9 cellular contexts compared by ENCODE assay signal in genomic region chr13:76903544-76904162, GRCh38. TPM values are rescaled to one million over a fixed set of nuclear protein-coding genes. Genes with fewer than 3 reads are reported as not detected.
A peak's percentile ranks its signal among the peaks of the same experiment; 100 is the strongest.
DNase-seq lines count a peak whose midpoint lies in the region; ATAC-seq and TF ChIP-seq lines count a peak whose summit lies in the region.
"Had no signal": no experiment of that assay in that cellular context is flagged by ENCODE, and none has a peak within 500 bp of the region (broad histone marks: within the 10 kb centered on the region; RNA-seq: fewer than 3 reads in every experiment).

No MANE protein-coding gene starts in this region.

- H3K27ac ChIP-seq in endodermal cell (ENCODE audit: low read depth, low read length), result no peak overlapping the region

- H3K9me3 Mint-ChIP-seq in Caco-2 (ENCODE audit: unreplicated experiment), result peaks cover 11% of the 10 kb centered on the region
- peaks cover 11% of the 10 kb centered on the region for H3K9me3 Mint-ChIP-seq in endodermal cell
- peaks cover 7 to 9% of the 10 kb centered on the region in 2 donors for H3K9me3 Mint-ChIP-seq in stimulated activated naive B cell treated with anti-CD40 and anti-IgM and Interleukin-4, amounts not matched to agents 10 μg/mL and 1 μg/mL and 100 μg/mL, for 72 hours

- peak; percentile 72 to 80 for DNase-seq in Caco-2
- peak; percentile 73 for DNase-seq in NOMO-1 treated with DMSO at 0.1 percent for 48 hours (lab: John Stamatoyannopoulos, UW; ENCODE audit: unreplicated experiment)
- DNase-seq in activated CD8-positive, alpha-beta memory T cell treated with anti-CD3 and anti-CD28 coated beads for 1 hour (ENCODE audit: extremely low read depth in 1 of 2, low read depth in 1 of 2), result peak; percentile 14 to 40
- DNase-seq in endodermal cell, result peak; percentile 91
- DNase-seq in mucosa of gallbladder (ENCODE audit: low spot score), result peak; percentile 68
- peak; percentile 56 for DNase-seq in stimulated activated naive B cell treated with anti-CD40 and anti-IgM and Interleukin-4, amounts not matched to agents 10 μg/mL and 1 μg/mL and 100 μg/mL, for 72 hours

- POLR2A ChIA-PET in Caco-2 (lab: Charles Lee), result interaction anchor here (1.1 kb wide), 1 partner anchor 19 kb away, joined by 3 read pairs; no protein-coding TSS in a partner anchor

- no TSS peak for BruUV-seq in Caco-2 (replicated peaks; lab: Mats Ljungman, UMichigan)

- H3K27me3 Mint-ChIP-seq in Caco-2 (ENCODE audit: insufficient read depth, unreplicated experiment) (peaks cover 15% of the 10 kb centered on the region), endodermal cell (ENCODE audit: insufficient read depth) (peaks cover 7% of the 10 kb centered on the region)
- peaks cover 22 to 26% of the 10 kb centered on the region in 2 donors for H3K27me3 Mint-ChIP-seq in stimulated activated naive B cell treated with anti-CD40 and anti-IgM and Interleukin-4, amounts not matched to agents 10 μg/mL and 1 μg/mL and 100 μg/mL, for 72 hours

- peak; percentile 82 for ATAC-seq in GM19468 (IDR thresholded peaks at IDR 0.05; ENCODE audit: extremely low read depth, unreplicated experiment)
- ATAC-seq in HG03558 (IDR thresholded peaks at IDR 0.05; ENCODE audit: extremely low read depth, unreplicated experiment), result peak; percentile 96
- ATAC-seq in stimulated activated naive B cell treated with anti-CD40 and anti-IgM and Interleukin-4, amounts not matched to agents 10 μg/mL and 1 μg/mL and 100 μg/mL, for 72 hours (replicated peaks), result peak; percentile 87

- 33% methylated on average over 3 of the region's 3 CpGs; no CpG with 5 or more reads in 1 of the 2 experiments for WGBS in endodermal cell (ENCODE audit: insufficient coverage in 1 of 2, insufficient read length in 1 of 2), 2 experiments

- H3K36me3 ChIP-seq in Caco-2 (ENCODE audit: control insufficient read depth, insufficient read depth, low read length), result no peaks in the 10 kb centered on the region
- no peaks in the 10 kb centered on the region for H3K36me3 ChIP-seq in endodermal cell (ENCODE audit: control insufficient read depth, insufficient read depth, low read length)

- H3K4me1 ChIP-seq in Caco-2, result no peaks in the 10 kb centered on the region
- H3K4me1 ChIP-seq in endodermal cell (ENCODE audit: control insufficient read depth, insufficient read depth, low read length), result peaks cover 5% of the 10 kb centered on the region

- intact Hi-C loops in Caco-2 (cut with micrococcal nuclease; ENCODE audit: unreplicated experiment), result loop anchor here (1.0 kb wide), 6 partner anchors 81 to 1216 kb away; no protein-coding TSS in a partner anchor

- H3K4me1 Mint-ChIP-seq in Caco-2 (ENCODE audit: low read depth, unreplicated experiment), result no peaks in the 10 kb centered on the region
- H3K4me1 Mint-ChIP-seq in endodermal cell, result peaks cover 4% of the 10 kb centered on the region
- no peaks in the 10 kb centered on the region for H3K4me1 Mint-ChIP-seq in stimulated activated naive B cell treated with anti-CD40 and anti-IgM and Interleukin-4, amounts not matched to agents 10 μg/mL and 1 μg/mL and 100 μg/mL, for 72 hours

- H3K9me3 ChIP-seq in Caco-2 (peaks cover 9% of the 10 kb centered on the region), endodermal cell (ENCODE audit: control insufficient read depth, low read length) (peaks cover 17% of the 10 kb centered on the region)

- H3K4me3 ChIP-seq in Caco-2 (ENCODE audit: low read depth, low read length) (no peak overlapping the region), endodermal cell (ENCODE audit: low read length) (no peak overlapping the region)

- H3K9ac ChIP-seq in endodermal cell (ENCODE audit: extremely low read depth, low read length, poor library complexity, severe bottlenecking), result no peak overlapping the region

- H3K27ac Mint-ChIP-seq in Caco-2 (ENCODE audit: unreplicated experiment) (no peak overlapping the region), endodermal cell (no peak overlapping the region)
- H3K27ac Mint-ChIP-seq in stimulated activated naive B cell treated with anti-CD40 and anti-IgM and Interleukin-4, amounts not matched to agents 10 μg/mL and 1 μg/mL and 100 μg/mL, for 72 hours, result no peak overlapping the region

- TF ChIP-seq CTCF in Caco-2 (IDR thresholded peaks at IDR 0.05; ENCODE audit: insufficient read depth in 1 of 2, low read depth in 1 of 2, low read length in 1 of 2, severe bottlenecking in 1 of 2, unreplicated experiment in 1 of 2), result peak; percentile 91 to 99
- peak; percentile 98 for TF ChIP-seq CTCF in endodermal cell (conservative IDR thresholded peaks at IDR 0.05)

- CTCF ChIA-PET in Caco-2 (lab: Charles Lee), result interaction anchor here (0.6 to 1.9 kb wide), 7 partner anchors 9 to 1057 kb away, joined by 3 to 9 read pairs (median 4); no protein-coding TSS in a partner anchor

- H3K4me3 Mint-ChIP-seq in Caco-2 (ENCODE audit: unreplicated experiment) (no peak overlapping the region), endodermal cell (no peak overlapping the region)
- no peak overlapping the region for H3K4me3 Mint-ChIP-seq in stimulated activated naive B cell treated with anti-CD40 and anti-IgM and Interleukin-4, amounts not matched to agents 10 μg/mL and 1 μg/mL and 100 μg/mL, for 72 hours

- H3K27me3 ChIP-seq in Caco-2 (replicated peaks; ENCODE audit: control insufficient read depth, insufficient read depth, low read length) (no peaks in the 10 kb centered on the region; the same call in 1 of the 2 replicates), endodermal cell (ENCODE audit: control insufficient read depth, insufficient read depth, low read length, poor library complexity, severe bottlenecking) (no peaks in the 10 kb centered on the region)

- H3K36me3 Mint-ChIP-seq in Caco-2 (ENCODE audit: insufficient read depth, unreplicated experiment), result no peaks in the 10 kb centered on the region
- peaks cover 2% of the 10 kb centered on the region for H3K36me3 Mint-ChIP-seq in endodermal cell (ENCODE audit: low read depth)
- H3K36me3 Mint-ChIP-seq in stimulated activated naive B cell treated with anti-CD40 and anti-IgM and Interleukin-4, amounts not matched to agents 10 μg/mL and 1 μg/mL and 100 μg/mL, for 72 hours, result peaks cover 6% of the 10 kb centered on the region in 2 donors

RNA-seq across cellular contexts. Expression of gene KCTD12, which starts 17.4 kb away (rescaled TPM):
- total RNA-seq in Caco-2 (2022) (1.8 and 3.2 TPM in 2 replicates), endodermal cell (1 to 10 TPM; 1.3 to 2.6 TPM), mucosa of gallbladder (77.3 TPM)
- 13.8 TPM for polyA plus RNA-seq in endodermal cell (2013, experiment 1 of 2)
- polyA plus RNA-seq in endodermal cell (2013, experiment 2 of 2), result 11.3 TPM

RNA-seq across cellular contexts. Expression of gene ACOD1, which starts 44.7 kb away (rescaled TPM):
- total RNA-seq in Caco-2 (2022) (not detected in 2 replicates), endodermal cell (not detected), mucosa of gallbladder (not detected)
- polyA plus RNA-seq in endodermal cell (2013, experiment 1 of 2), result not detected
- polyA plus RNA-seq in endodermal cell (2013, experiment 2 of 2), result not detected
- total RNA-seq: activated CD8-positive, alpha-beta memory T cell treated with anti-CD3 and anti-CD28 coated beads for 36 hours had no signal

Comparison
In these comparisons a context has a peak if more than half of its experiments do, and no peak if none do; other contexts are left out.
1. DNase-seq: peak in every context shown above with its lines; median percentile 91 in endodermal cell; 76 in Caco-2; 73 in NOMO-1 treated with DMSO at 0.1 percent for 48 hours; 68 in mucosa of gallbladder; 56 in stimulated activated naive B cell treated with anti-CD40 and anti-IgM and Interleukin-4, amounts not matched to agents 10 μg/mL and 1 μg/mL and 100 μg/mL, for 72 hours; 27 in activated CD8-positive, alpha-beta memory T cell treated with anti-CD3 and anti-CD28 coated beads for 1 hour.
2. RNA of gene KCTD12, which starts 17.4 kb away (total RNA-seq): 77.3 TPM in mucosa of gallbladder (single experiment); 1.3 to 2.6 TPM in endodermal cell and 1.8 to 3.2 TPM in Caco-2; every median in the first group is over 10 times any median in the second.
3. Peak in every context shown above with its lines, with median percentiles within 50 percentile points of each other: ATAC-seq.